Comparison of ENCODE assay signal across 28 cellular contexts in the genomic region with DNA sequence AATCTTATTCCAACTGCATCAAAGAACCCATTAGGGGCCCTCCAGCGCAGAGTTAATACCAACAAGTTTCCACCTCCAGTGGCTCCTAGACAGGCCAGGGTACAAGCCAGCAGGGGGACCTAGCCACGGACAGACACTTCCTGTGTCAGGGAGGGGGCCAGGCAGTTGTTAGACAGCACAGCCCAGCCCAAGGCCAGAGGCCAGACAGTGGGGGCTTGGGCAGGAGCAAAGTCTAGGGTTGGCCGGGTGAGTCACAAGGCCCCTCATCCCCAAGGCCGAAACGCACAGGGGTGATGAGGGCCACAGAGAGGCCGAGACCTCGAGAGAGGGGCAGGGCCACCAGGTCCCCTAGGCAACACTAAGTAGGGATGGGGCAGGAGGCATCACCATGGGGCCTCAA.
"Had no signal": no experiment of that assay in that cellular context is flagged by ENCODE, and none has a peak within 500 bp of the region (broad histone marks: within the 10 kb centered on the region; RNA-seq: fewer than 3 reads in every experiment).

No MANE protein-coding gene starts in this region.

- H3K27ac ChIP-seq: adrenal gland, Peyer's patch, RWPE1, SJCRH30, VCaP had no signal

- DNase-seq: activated CD4-positive, alpha-beta memory T cell treated with anti-CD3 and anti-CD28 coated beads, Interleukin-2, amount 10 ng/mL, durations not matched to agents 7 days and 5 days; activated CD4-positive, alpha-beta T cell treated with anti-CD3 and anti-CD28 coated beads, Interleukin-2, amount 10 ng/mL, durations not matched to agents 7 days and 5 days; activated CD4-positive, CD25-positive, alpha-beta regulatory T cell; activated naive CD4-positive, alpha-beta T cell treated with anti-CD3 and anti-CD28 coated beads, Interleukin-2, amount 50 U/mL, for 16 hours; activated naive CD8-positive, alpha-beta T cell treated with anti-CD3 and anti-CD28 coated beads, Interleukin-2, amount 10 ng/mL, durations not matched to agents 7 days and 5 days; activated T-cell treated with anti-CD3 and anti-CD28 coated beads for 4 hours; activated T-cell treated with anti-CD3 and anti-CD28 coated beads, Interleukin-2, amount 50 U/mL, for 48 hours; adrenal gland; anterior cingulate cortex; central memory CD4-positive, alpha-beta T cell; Kasumi-1; NCI-H1105 treated with DMSO at 0.1 percent for 48 hours; NCI-H146; NCI-H1930; NCI-H2171 treated with DMSO at 0.1 percent for 48 hours; NCI-H345; NCI-H510A; NCI-H526 treated with DMSO at 0.1 percent for 48 hours; NK-92 treated with Interleukin-12 subunit alpha and Interleukin-12 subunit beta, amount 100 ng/mL, for 24 hours; Peyer's patch; Right ventricle myocardium superior; SJCRH30; SK-N-SH; T-helper 1 cell had no signal

- H3K9me3 ChIP-seq: SJCRH30 had no signal

- H3K36me3 ChIP-seq: adrenal gland, Peyer's patch, SJCRH30 had no signal

- H3K4me1 ChIP-seq: adrenal gland, SJCRH30 had no signal

- H3K9ac ChIP-seq: SK-N-SH had no signal

- H3K27ac Mint-ChIP-seq: activated CD4-positive, alpha-beta memory T cell treated with anti-CD3 and anti-CD28 coated beads, Interleukin-2, amount 10 ng/mL, durations not matched to agents 7 days and 5 days; activated CD4-positive, alpha-beta T cell treated with anti-CD3 and anti-CD28 coated beads, Interleukin-2, amount 10 ng/mL, durations not matched to agents 7 days and 5 days; activated naive CD8-positive, alpha-beta T cell treated with anti-CD3 and anti-CD28 coated beads, Interleukin-2, amount 10 ng/mL, durations not matched to agents 7 days and 5 days; activated T-helper 2 cell treated with anti-CD3 and anti-CD28 coated beads, Interferon-gamma antibody, Interleukin-2, Interleukin-4, amounts not matched to agents 10 μg/mL and 5 μg/mL and 100 μg/mL, durations not matched to agents 14 hours and 24 hours and 36 hours had no signal

- H3K4me2 ChIP-seq: SK-N-SH had no signal

- H3K4me3 Mint-ChIP-seq: activated CD4-positive, alpha-beta memory T cell treated with anti-CD3 and anti-CD28 coated beads, Interleukin-2, amount 10 ng/mL, durations not matched to agents 7 days and 5 days; activated CD4-positive, alpha-beta T cell treated with anti-CD3 and anti-CD28 coated beads, Interleukin-2, amount 10 ng/mL, durations not matched to agents 7 days and 5 days; activated naive CD8-positive, alpha-beta T cell treated with anti-CD3 and anti-CD28 coated beads, Interleukin-2, amount 10 ng/mL, durations not matched to agents 7 days and 5 days had no signal

- H3K4me3 ChIP-seq: adrenal gland, Peyer's patch, SJCRH30 had no signal

- FAIRE-seq: bronchial epithelial cell had no signal

- H3K27me3 ChIP-seq: adrenal gland, Peyer's patch, SJCRH30 had no signal

- H3K4me1 Mint-ChIP-seq: activated CD4-positive, alpha-beta memory T cell treated with anti-CD3 and anti-CD28 coated beads, Interleukin-2, amount 10 ng/mL, durations not matched to agents 7 days and 5 days; activated CD4-positive, alpha-beta T cell treated with anti-CD3 and anti-CD28 coated beads, Interleukin-2, amount 10 ng/mL, durations not matched to agents 7 days and 5 days had no signal
